ENCODE assay signal across 24 cellular contexts in genomic region chr2:43077876-43078275, GRCh38.
"Had no signal": no experiment of that assay in that cellular context is flagged by ENCODE, and none has a peak within 500 bp of the region (broad histone marks: within the 10 kb centered on the region; RNA-seq: fewer than 3 reads in every experiment).

No MANE protein-coding gene starts in this region.

- H3K4me3 ChIP-seq: body of pancreas, hepatocyte, mucosa of descending colon, psoas muscle, right atrium auricular region, spleen, thoracic aorta, upper lobe of left lung had no signal

- H3K36me3 Mint-ChIP-seq: memory B cell had no signal

- DNase-seq: activated CD4-positive, alpha-beta memory T cell treated with anti-CD3 and anti-CD28 coated beads, Interleukin-2, amount 10 ng/mL, durations not matched to agents 7 days and 5 days; activated CD4-positive, alpha-beta T cell treated with anti-CD3 and anti-CD28 coated beads, Interleukin-2, amount 10 ng/mL, durations not matched to agents 24 days and 14 days; activated CD4-positive, CD25-positive, alpha-beta regulatory T cell; activated gamma-delta T cell; activated naive CD4-positive, alpha-beta T cell treated with anti-CD3 and anti-CD28 coated beads, Interleukin-2, amount 50 U/mL, for 16 hours; activated naive CD8-positive, alpha-beta T cell treated with anti-CD3 and anti-CD28 coated beads, Interleukin-2, amount 50 U/mL, for 24 hours; body of pancreas; central memory CD4-positive, alpha-beta T cell; effector memory CD4-positive, alpha-beta T cell; foreskin melanocyte; left ventricle myocardium superior; mucosa of descending colon; psoas muscle; stimulated activated CD4-positive, alpha-beta T cell treated with anti-CD3 and anti-CD28 coated beads, Interleukin-4, amount 100 ng/mL, for 1 hour; stimulated activated naive CD4-positive, alpha-beta T cell; SW 1271; T-helper 17 cell; upper lobe of left lung had no signal

- H3K79me2 ChIP-seq: hepatocyte had no signal

- H3K9me3 ChIP-seq: body of pancreas, mucosa of descending colon, psoas muscle, right atrium auricular region, spleen, thoracic aorta, upper lobe of left lung had no signal

- H2AFZ ChIP-seq: hepatocyte had no signal

- H3K36me3 ChIP-seq: right atrium auricular region, spleen, thoracic aorta, upper lobe of left lung had no signal

- H3K27ac Mint-ChIP-seq: activated CD4-positive, alpha-beta memory T cell treated with anti-CD3 and anti-CD28 coated beads, Interleukin-2, amount 10 ng/mL, durations not matched to agents 7 days and 5 days; activated CD4-positive, alpha-beta T cell treated with anti-CD3 and anti-CD28 coated beads, Interleukin-2, amount 10 ng/mL, durations not matched to agents 24 days and 14 days; activated naive CD8-positive, alpha-beta T cell treated with anti-CD3 and anti-CD28 coated beads, Interleukin-2, amount 50 U/mL, for 24 hours; activated T-helper 1 cell treated with anti-CD3 and anti-CD28 coated beads, Interleukin-12 subunit alpha, Interleukin-12 subunit beta, Interleukin-2, Interleukin-4 antibody, amounts not matched to agents 30 ng/mL and 10 ng/mL and 1 ng/mL, durations not matched to agents 14 hours and 24 hours and 36 hours; memory B cell; T-helper 17 cell had no signal

- H3K27ac ChIP-seq: body of pancreas, hepatocyte, psoas muscle, right atrium auricular region had no signal

- H3K4me3 Mint-ChIP-seq: activated CD4-positive, alpha-beta memory T cell treated with anti-CD3 and anti-CD28 coated beads, Interleukin-2, amount 10 ng/mL, durations not matched to agents 7 days and 5 days; activated CD4-positive, alpha-beta T cell treated with anti-CD3 and anti-CD28 coated beads, Interleukin-2, amount 10 ng/mL, durations not matched to agents 24 days and 14 days; activated naive CD8-positive, alpha-beta T cell treated with anti-CD3 and anti-CD28 coated beads, Interleukin-2, amount 50 U/mL, for 24 hours; activated T-helper 1 cell treated with anti-CD3 and anti-CD28 coated beads, Interleukin-12 subunit alpha, Interleukin-12 subunit beta, Interleukin-2, Interleukin-4 antibody, amounts not matched to agents 30 ng/mL and 10 ng/mL and 1 ng/mL, durations not matched to agents 14 hours and 24 hours and 36 hours; memory B cell; T-helper 17 cell had no signal

- ATAC-seq: activated naive CD8-positive, alpha-beta T cell treated with anti-CD3 and anti-CD28 coated beads, Interleukin-2, amount 50 U/mL, for 24 hours; body of pancreas; left ventricle myocardium superior; mucosa of descending colon; psoas muscle; T-helper 17 cell had no signal

- H3K4me1 Mint-ChIP-seq: activated CD4-positive, alpha-beta memory T cell treated with anti-CD3 and anti-CD28 coated beads, Interleukin-2, amount 10 ng/mL, durations not matched to agents 7 days and 5 days; activated naive CD8-positive, alpha-beta T cell treated with anti-CD3 and anti-CD28 coated beads, Interleukin-2, amount 50 U/mL, for 24 hours; T-helper 17 cell had no signal

- H3K9me3 Mint-ChIP-seq: activated CD4-positive, alpha-beta memory T cell treated with anti-CD3 and anti-CD28 coated beads, Interleukin-2, amount 10 ng/mL, durations not matched to agents 7 days and 5 days; activated CD4-positive, alpha-beta T cell treated with anti-CD3 and anti-CD28 coated beads, Interleukin-2, amount 10 ng/mL, durations not matched to agents 24 days and 14 days; activated naive CD8-positive, alpha-beta T cell treated with anti-CD3 and anti-CD28 coated beads, Interleukin-2, amount 50 U/mL, for 24 hours; activated T-helper 1 cell treated with anti-CD3 and anti-CD28 coated beads, Interleukin-12 subunit alpha, Interleukin-12 subunit beta, Interleukin-2, Interleukin-4 antibody, amounts not matched to agents 30 ng/mL and 10 ng/mL and 1 ng/mL, durations not matched to agents 14 hours and 24 hours and 36 hours; memory B cell had no signal

- H3K27me3 Mint-ChIP-seq: activated CD4-positive, alpha-beta memory T cell treated with anti-CD3 and anti-CD28 coated beads, Interleukin-2, amount 10 ng/mL, durations not matched to agents 7 days and 5 days; activated CD4-positive, alpha-beta T cell treated with anti-CD3 and anti-CD28 coated beads, Interleukin-2, amount 10 ng/mL, durations not matched to agents 24 days and 14 days; activated naive CD8-positive, alpha-beta T cell treated with anti-CD3 and anti-CD28 coated beads, Interleukin-2, amount 50 U/mL, for 24 hours; memory B cell; T-helper 17 cell had no signal

- H3K4me2 ChIP-seq: hepatocyte had no signal

- H3K27me3 ChIP-seq: body of pancreas, hepatocyte, right atrium auricular region, spleen, upper lobe of left lung had no signal
